Comparison of ENCODE assay signal across 27 cellular contexts in the genomic region with DNA sequence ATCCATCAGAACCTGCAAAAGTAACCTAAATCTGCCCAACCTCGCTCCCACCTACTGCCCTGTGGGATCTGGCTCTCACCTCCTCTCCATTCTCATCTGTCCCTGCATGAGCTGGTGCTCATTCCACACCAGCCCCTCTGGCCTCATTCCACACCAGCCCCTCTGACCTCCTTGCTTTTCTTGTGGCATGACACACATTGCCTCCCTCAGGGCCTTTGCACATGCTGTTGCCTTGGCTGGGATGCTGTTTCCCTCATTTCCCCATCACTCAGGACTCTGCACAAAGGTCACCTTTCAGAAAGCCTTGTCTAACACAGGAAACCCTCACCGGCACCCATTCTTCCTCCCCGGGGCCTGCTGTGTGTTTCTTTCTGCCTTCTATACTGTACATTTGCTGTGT.
"Had no signal": no experiment of that assay in that cellular context is flagged by ENCODE, and none has a peak within 500 bp of the region (broad histone marks: within the 10 kb centered on the region; RNA-seq: fewer than 3 reads in every experiment).

No MANE protein-coding gene starts in this region.

- ATAC-seq: effector memory CD8-positive, alpha-beta T cell; esophagus mucosa; gastrocnemius medialis; heart right ventricle; left cardiac atrium; left lung; left ventricle myocardium superior; mucosa of descending colon had no signal

- H3K9me3 ChIP-seq: colonic mucosa, esophagus squamous epithelium, gastrocnemius medialis, heart right ventricle, left lung, lower lobe of right lung, mucosa of descending colon had no signal

- H3K36me3 ChIP-seq: colonic mucosa, esophagus squamous epithelium, gastrocnemius medialis, heart right ventricle, left lung, lower lobe of right lung had no signal

- H3K4me1 Mint-ChIP-seq: endodermal cell had no signal

- H3K27ac Mint-ChIP-seq: dendritic cell treated with granulocyte-macrophage colony-stimulating factor and Interleukin-4, amounts not matched to agents 40 ng/mL and 50 ng/mL, for 4 days; effector memory CD8-positive, alpha-beta T cell; endodermal cell; mesothelial cell of epicardium had no signal

- H3K27ac ChIP-seq: colonic mucosa, epithelial cell of prostate, esophagus squamous epithelium, gastrocnemius medialis, heart right ventricle, left lung, lower lobe of right lung had no signal

- H3K4me3 Mint-ChIP-seq: dendritic cell treated with granulocyte-macrophage colony-stimulating factor and Interleukin-4, amounts not matched to agents 40 ng/mL and 50 ng/mL, for 4 days; effector memory CD8-positive, alpha-beta T cell; endodermal cell; mesothelial cell of epicardium had no signal

- H3K9me3 Mint-ChIP-seq: dendritic cell treated with granulocyte-macrophage colony-stimulating factor and Interleukin-4, amounts not matched to agents 40 ng/mL and 50 ng/mL, for 4 days; effector memory CD8-positive, alpha-beta T cell; endodermal cell had no signal

- DNase-seq: colonic mucosa; cortex of kidney; effector CD8-positive, alpha-beta T cell; effector memory CD8-positive, alpha-beta T cell; endodermal cell; erythroblast; esophagus squamous epithelium; foreskin fibroblast; foreskin melanocyte; gastrocnemius medialis; glutamatergic neuron; head of caudate nucleus; heart right ventricle; hippocampal formation; left cardiac atrium; left lung; left ventricle myocardium superior; lower lobe of right lung; mesenchymal stem cell; mucosa of descending colon had no signal

- H3K27me3 ChIP-seq: colonic mucosa, gastrocnemius medialis, left lung had no signal

- H3K4me3 ChIP-seq: colonic mucosa, esophagus squamous epithelium, gastrocnemius medialis, heart right ventricle, left lung, lower lobe of right lung, mucosa of descending colon had no signal

- H3K4me1 ChIP-seq: colonic mucosa, gastrocnemius medialis, heart right ventricle, left lung, lower lobe of right lung had no signal

- FAIRE-seq: endometrium, islet of Langerhans, keratinocyte had no signal
